ENCODE assay signal across 24 cellular contexts in the genomic region with DNA sequence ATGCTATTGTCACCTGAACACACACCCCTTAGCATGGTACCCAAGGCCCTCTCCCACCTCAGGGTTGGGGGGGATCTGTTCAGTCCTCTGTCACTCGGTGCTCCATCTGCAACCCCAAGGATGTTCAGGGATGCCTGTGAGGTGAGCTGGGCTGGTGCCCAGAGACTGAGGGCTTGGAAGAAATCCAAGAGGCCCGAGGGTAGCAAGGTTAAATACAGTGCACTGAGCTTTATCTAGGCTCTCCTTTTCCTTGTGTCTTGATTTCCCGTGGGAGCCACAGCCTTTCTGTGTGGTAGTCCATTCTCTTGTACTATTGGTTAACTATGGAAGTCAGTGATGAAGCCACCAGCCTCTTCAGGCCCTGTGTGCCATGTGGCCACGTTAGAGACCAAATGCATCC. TPM values are rescaled to one million over a fixed set of nuclear protein-coding genes. Genes with fewer than 3 reads are reported as not detected.
DNase-seq lines count a peak whose midpoint lies in the region; ATAC-seq and TF ChIP-seq lines count a peak whose summit lies in the region.
"Had no signal": no experiment of that assay in that cellular context is flagged by ENCODE, and none has a peak within 500 bp of the region (broad histone marks: within the 10 kb centered on the region; RNA-seq: fewer than 3 reads in every experiment).

No MANE protein-coding gene starts in this region.

- no peak for TF ChIP-seq CTCF in GM23338 (conservative IDR thresholded peaks at IDR 0.05; ENCODE audit: low read depth in 2 of 2)

- no peaks in the 10 kb centered on the region for H3K79me2 ChIP-seq in GM23338 (replicated peaks; ENCODE audit: insufficient read depth)

- H3K4me3 Mint-ChIP-seq in GM23338 = no peak overlapping the region
- H3K4me3 Mint-ChIP-seq: CD8-positive, alpha-beta T cell; IgD-negative memory B cell; T-helper 2 cell treated with Interferon-gamma antibody and Interleukin-4, amounts not matched to agents 5 μg/mL and 100 μg/mL, for 36 hours had no signal

- H3K4me3 ChIP-seq in GM23338 = no peak overlapping the region
- H3K4me3 ChIP-seq: A549; BLaER1 treated with 17β-estradiol and CSF1 and Interleukin-3, amounts not matched to agents 10 nM and 100 nM; GM12878; GM23248 had no signal

- H2AFZ ChIP-seq in GM23338 = no peak overlapping the region
- H2AFZ ChIP-seq: GM23248 had no signal

- H3K36me3 Mint-ChIP-seq in GM23338 (ENCODE audit: low read depth) = no peaks in the 10 kb centered on the region
- H3K36me3 Mint-ChIP-seq: CD8-positive, alpha-beta T cell; IgD-negative memory B cell had no signal

- H3F3A ChIP-seq in GM23338 (replicated peaks; ENCODE audit: low read depth) = no peaks in the 10 kb centered on the region

- no peaks in the 10 kb centered on the region; the same call in 2 of the 3 replicates for H3K9me3 Mint-ChIP-seq in GM23338
- H3K9me3 Mint-ChIP-seq: CD8-positive, alpha-beta T cell; T-helper 2 cell treated with Interferon-gamma antibody and Interleukin-4, amounts not matched to agents 5 μg/mL and 100 μg/mL, for 36 hours had no signal

- no peaks in the 10 kb centered on the region for H3K9me2 ChIP-seq in GM23338 (ENCODE audit: insufficient read depth)

- H3K27ac ChIP-seq in GM23338 (ENCODE audit: low read depth) = no peak overlapping the region
- H3K27ac ChIP-seq: A549; BLaER1 treated with 17β-estradiol and CSF1 and Interleukin-3, amounts not matched to agents 10 nM and 100 nM; GM23248; KMS-11 had no signal

- no peaks in the 10 kb centered on the region for H4K20me1 ChIP-seq in GM23338 (replicated peaks; ENCODE audit: insufficient read depth)
- H4K20me1 ChIP-seq: BLaER1 treated with 17β-estradiol and CSF1 and Interleukin-3, amounts not matched to agents 10 nM and 100 nM had no signal

- H3K36me3 ChIP-seq in GM23338 (ENCODE audit: insufficient read depth) = no peaks in the 10 kb centered on the region
- H3K36me3 ChIP-seq: BLaER1 treated with 17β-estradiol and CSF1 and Interleukin-3, amounts not matched to agents 10 nM and 100 nM had no signal

- no peak for ATAC-seq in GM23338
- ATAC-seq: CD8-positive, alpha-beta T cell had no signal

- peaks cover 3% of the 10 kb centered on the region for H3K27me3 Mint-ChIP-seq in GM23338 (ENCODE audit: insufficient read depth, low read depth, poor library complexity)
- H3K27me3 Mint-ChIP-seq: IgD-negative memory B cell had no signal

- no peak overlapping the region for H3K4me2 ChIP-seq in GM23338
- H3K4me2 ChIP-seq: A549; BLaER1 treated with 17β-estradiol and CSF1 and Interleukin-3, amounts not matched to agents 10 nM and 100 nM; KMS-11 had no signal

- H3K4me1 ChIP-seq in GM23338 (ENCODE audit: insufficient read depth) = no peaks in the 10 kb centered on the region
- H3K4me1 ChIP-seq: A549; BLaER1 treated with 17β-estradiol and CSF1 and Interleukin-3, amounts not matched to agents 10 nM and 100 nM had no signal

- DNase-seq in GM23338 (ENCODE audit: low spot score) (no peak), LoVo (ENCODE audit: low spot score) (peak; percentile 36), RPMI7951 (ENCODE audit: low read depth) (peak; percentile 61), glomerular visceral epithelial cell (ENCODE audit: extremely low spot score) (peak; percentile 40), NCI-H2227 (lab: John Stamatoyannopoulos, UW; ENCODE audit: unreplicated experiment) (no peak), putamen (ENCODE audit: low spot score) (no peak), NCI-H1105 treated with DMSO at 0.1 percent for 48 hours (lab: John Stamatoyannopoulos, UW) (no peak)
- DNase-seq: AML-193; CD8-positive, alpha-beta T cell; DMS 273 treated with DMSO at 0.1 percent for 48 hours; DMS79; GDM1; NCI-H1092 treated with DMSO at 0.1 percent for 48 hours; NCI-H146; NCI-H2029; SHP77; T-helper 1 cell had no signal

- H3K27ac Mint-ChIP-seq in GM23338 = peak overlapping the region; percentile 89; the same call in 1 of the 2 replicates
- H3K27ac Mint-ChIP-seq: CD8-positive, alpha-beta T cell; IgD-negative memory B cell; T-helper 2 cell treated with Interferon-gamma antibody and Interleukin-4, amounts not matched to agents 5 μg/mL and 100 μg/mL, for 36 hours had no signal

- H3K4me1 Mint-ChIP-seq in GM23338 = peaks cover 6% of the 10 kb centered on the region; the same call in 2 of the 3 replicates
- H3K4me1 Mint-ChIP-seq: IgD-negative memory B cell had no signal

- H3K27me3 ChIP-seq in GM23338 (ENCODE audit: insufficient read depth) = no peaks in the 10 kb centered on the region
- H3K27me3 ChIP-seq: BLaER1 treated with 17β-estradiol and CSF1 and Interleukin-3, amounts not matched to agents 10 nM and 100 nM had no signal

TF ChIP-seq in GM23338, 12 proteins besides CTCF, POLR2A, EP300 and RAD21:
- TF ChIP-seq NANOG (IDR thresholded peaks at IDR 0.05; ENCODE audit: borderline replicate concordance) (no peak), ZNF331 (CRISPR knock-in tag; IDR thresholded peaks at IDR 0.05; ENCODE audit: low read depth) (no peak), EZH2phosphoT487 (IDR thresholded peaks at IDR 0.05; ENCODE audit: unreplicated experiment) (no peak), POLR2AphosphoS5 (IDR thresholded peaks at IDR 0.05; ENCODE audit: low read depth) (no peak), ZNF114 (CRISPR knock-in tag; IDR thresholded peaks at IDR 0.05) (no peak), JUNB (IDR thresholded peaks at IDR 0.05; ENCODE audit: unreplicated experiment) (no peak), CREB1 (CRISPR knock-in tag; IDR thresholded peaks at IDR 0.05; ENCODE audit: low read depth) (no peak), STAT1 (IDR thresholded peaks at IDR 0.05; ENCODE audit: unreplicated experiment) (no peak)
- TF ChIP-seq, protein P1, sequence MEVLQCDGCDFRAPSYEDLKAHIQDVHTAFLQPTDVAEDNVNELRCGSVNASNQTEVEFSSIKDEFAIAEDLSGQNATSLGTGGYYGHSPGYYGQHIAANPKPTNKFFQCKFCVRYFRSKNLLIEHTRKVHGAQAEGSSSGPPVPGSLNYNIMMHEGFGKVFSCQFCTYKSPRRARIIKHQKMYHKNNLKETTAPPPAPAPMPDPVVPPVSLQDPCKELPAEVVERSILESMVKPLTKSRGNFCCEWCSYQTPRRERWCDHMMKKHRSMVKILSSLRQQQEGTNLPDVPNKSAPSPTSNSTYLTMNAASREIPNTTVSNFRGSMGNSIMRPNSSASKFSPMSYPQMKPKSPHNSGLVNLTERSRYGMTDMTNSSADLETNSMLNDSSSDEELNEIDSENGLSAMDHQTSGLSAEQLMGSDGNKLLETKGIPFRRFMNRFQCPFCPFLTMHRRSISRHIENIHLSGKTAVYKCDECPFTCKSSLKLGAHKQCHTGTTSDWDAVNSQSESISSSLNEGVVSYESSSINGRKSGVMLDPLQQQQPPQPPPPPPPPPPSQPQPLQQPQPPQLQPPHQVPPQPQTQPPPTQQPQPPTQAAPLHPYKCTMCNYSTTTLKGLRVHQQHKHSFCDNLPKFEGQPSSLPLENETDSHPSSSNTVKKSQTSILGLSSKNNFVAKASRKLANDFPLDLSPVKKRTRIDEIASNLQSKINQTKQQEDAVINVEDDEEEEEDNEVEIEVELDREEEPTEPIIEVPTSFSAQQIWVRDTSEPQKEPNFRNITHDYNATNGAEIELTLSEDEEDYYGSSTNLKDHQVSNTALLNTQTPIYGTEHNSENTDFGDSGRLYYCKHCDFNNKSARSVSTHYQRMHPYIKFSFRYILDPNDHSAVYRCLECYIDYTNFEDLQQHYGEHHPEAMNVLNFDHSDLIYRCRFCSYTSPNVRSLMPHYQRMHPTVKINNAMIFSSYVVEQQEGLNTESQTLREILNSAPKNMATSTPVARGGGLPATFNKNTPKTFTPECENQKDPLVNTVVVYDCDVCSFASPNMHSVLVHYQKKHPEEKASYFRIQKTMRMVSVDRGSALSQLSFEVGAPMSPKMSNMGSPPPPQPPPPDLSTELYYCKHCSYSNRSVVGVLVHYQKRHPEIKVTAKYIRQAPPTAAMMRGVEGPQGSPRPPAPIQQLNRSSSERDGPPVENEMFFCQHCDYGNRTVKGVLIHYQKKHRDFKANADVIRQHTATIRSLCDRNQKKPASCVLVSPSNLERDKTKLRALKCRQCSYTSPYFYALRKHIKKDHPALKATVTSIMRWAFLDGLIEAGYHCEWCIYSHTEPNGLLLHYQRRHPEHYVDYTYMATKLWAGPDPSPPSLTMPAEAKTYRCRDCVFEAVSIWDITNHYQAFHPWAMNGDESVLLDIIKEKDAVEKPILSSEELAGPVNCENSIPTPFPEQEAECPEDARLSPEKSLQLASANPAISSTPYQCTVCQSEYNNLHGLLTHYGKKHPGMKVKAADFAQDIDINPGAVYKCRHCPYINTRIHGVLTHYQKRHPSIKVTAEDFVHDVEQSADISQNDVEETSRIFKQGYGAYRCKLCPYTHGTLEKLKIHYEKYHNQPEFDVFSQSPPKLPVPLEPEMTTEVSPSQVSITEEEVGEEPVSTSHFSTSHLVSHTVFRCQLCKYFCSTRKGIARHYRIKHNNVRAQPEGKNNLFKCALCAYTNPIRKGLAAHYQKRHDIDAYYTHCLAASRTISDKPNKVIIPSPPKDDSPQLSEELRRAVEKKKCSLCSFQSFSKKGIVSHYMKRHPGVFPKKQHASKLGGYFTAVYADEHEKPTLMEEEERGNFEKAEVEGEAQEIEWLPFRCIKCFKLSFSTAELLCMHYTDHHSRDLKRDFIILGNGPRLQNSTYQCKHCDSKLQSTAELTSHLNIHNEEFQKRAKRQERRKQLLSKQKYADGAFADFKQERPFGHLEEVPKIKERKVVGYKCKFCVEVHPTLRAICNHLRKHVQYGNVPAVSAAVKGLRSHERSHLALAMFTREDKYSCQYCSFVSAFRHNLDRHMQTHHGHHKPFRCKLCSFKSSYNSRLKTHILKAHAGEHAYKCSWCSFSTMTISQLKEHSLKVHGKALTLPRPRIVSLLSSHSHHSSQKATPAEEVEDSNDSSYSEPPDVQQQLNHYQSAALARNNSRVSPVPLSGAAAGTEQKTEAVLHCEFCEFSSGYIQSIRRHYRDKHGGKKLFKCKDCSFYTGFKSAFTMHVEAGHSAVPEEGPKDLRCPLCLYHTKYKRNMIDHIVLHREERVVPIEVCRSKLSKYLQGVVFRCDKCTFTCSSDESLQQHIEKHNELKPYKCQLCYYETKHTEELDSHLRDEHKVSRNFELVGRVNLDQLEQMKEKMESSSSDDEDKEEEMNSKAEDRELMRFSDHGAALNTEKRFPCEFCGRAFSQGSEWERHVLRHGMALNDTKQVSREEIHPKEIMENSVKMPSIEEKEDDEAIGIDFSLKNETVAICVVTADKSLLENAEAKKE (CRISPR knock-in tag; IDR thresholded peaks at IDR 0.05) = no peak

RNA-seq across cellular contexts. Expression of gene WNT5A, which starts 18.7 kb away (rescaled TPM):
- 2.2 and 4.0 TPM in 2 replicates for total RNA-seq in GM23338 (2014; rRNA removed; shearing (Covaris generic))
- 0.53 and 0.82 TPM in 2 replicates for polyA plus RNA-seq in GM23338 (2016; fragmentation: Nextera tagmentation; extraction: Ambion mirVana)
- total RNA-seq in RPMI7951 (2014; rRNA removed; shearing (Covaris generic)) = 193 and 213 TPM in 2 replicates
- polyA plus RNA-seq: IgD-negative memory B cell had no signal

Comparison
In these comparisons a context has a peak if more than half of its experiments do, and no peak if none do; other contexts are left out.
1. DNase-seq: peak in LoVo (single experiment), RPMI7951 (single experiment) and glomerular visceral epithelial cell (single experiment); none in GM23338 (single experiment), NCI-H2227 (single experiment), putamen (single experiment) and NCI-H1105 treated with DMSO at 0.1 percent for 48 hours (single experiment).
2. RNA of gene WNT5A, which starts 18.7 kb away (total RNA-seq): 193 to 213 TPM in RPMI7951; 2.2 to 4.0 TPM in GM23338; every median in the first group is over 10 times any median in the second.